1 cellular context compared by ENCODE assay signal in genomic region chr14:95561001-95561412, GRCh38.
TF ChIP-seq lines count a peak whose summit lies in the region.

No MANE protein-coding gene starts in this region.

TF ChIP-seq in SK-N-SH, 30 proteins besides CTCF, POLR2A, EP300 and RAD21 (continued from another document):
- TF ChIP-seq, protein P1, sequence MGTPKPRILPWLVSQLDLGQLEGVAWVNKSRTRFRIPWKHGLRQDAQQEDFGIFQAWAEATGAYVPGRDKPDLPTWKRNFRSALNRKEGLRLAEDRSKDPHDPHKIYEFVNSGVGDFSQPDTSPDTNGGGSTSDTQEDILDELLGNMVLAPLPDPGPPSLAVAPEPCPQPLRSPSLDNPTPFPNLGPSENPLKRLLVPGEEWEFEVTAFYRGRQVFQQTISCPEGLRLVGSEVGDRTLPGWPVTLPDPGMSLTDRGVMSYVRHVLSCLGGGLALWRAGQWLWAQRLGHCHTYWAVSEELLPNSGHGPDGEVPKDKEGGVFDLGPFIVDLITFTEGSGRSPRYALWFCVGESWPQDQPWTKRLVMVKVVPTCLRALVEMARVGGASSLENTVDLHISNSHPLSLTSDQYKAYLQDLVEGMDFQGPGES (IDR thresholded peaks at IDR 0.05; ENCODE audit: low read depth, low read length) = no peak
- TF ChIP-seq MXI1 (IDR thresholded peaks at IDR 0.05; ENCODE audit: low read depth, low read length) = no peak
- TF ChIP-seq ELF1 (IDR thresholded peaks at IDR 0.05) = no peak
- TF ChIP-seq SMC3 (IDR thresholded peaks at IDR 0.05; ENCODE audit: low read depth, low read length) = peak; percentile 96
- no peak for TF ChIP-seq YY1 (IDR thresholded peaks at IDR 0.05; ENCODE audit: low read depth)
- no peak for TF ChIP-seq RXRA (IDR thresholded peaks at IDR 0.05; ENCODE audit: borderline replicate concordance, low read depth)
- TF ChIP-seq, protein P2, sequence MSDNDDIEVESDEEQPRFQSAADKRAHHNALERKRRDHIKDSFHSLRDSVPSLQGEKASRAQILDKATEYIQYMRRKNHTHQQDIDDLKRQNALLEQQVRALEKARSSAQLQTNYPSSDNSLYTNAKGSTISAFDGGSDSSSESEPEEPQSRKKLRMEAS (IDR thresholded peaks at IDR 0.05; ENCODE audit: low read depth) = peak; percentile 82
- no peak for TF ChIP-seq TEAD4 (IDR thresholded peaks at IDR 0.05; ENCODE audit: borderline replicate concordance, insufficient read depth)
- TF ChIP-seq TCF12 (IDR thresholded peaks at IDR 0.05) = peak; percentile 85
- TF ChIP-seq USF2 (IDR thresholded peaks at IDR 0.05; ENCODE audit: borderline replicate concordance, low read depth, low read length) = no peak
- TF ChIP-seq FOSL2 (IDR thresholded peaks at IDR 0.05; ENCODE audit: borderline replicate concordance, low read depth) = no peak
- no peak for TF ChIP-seq NFIC (IDR thresholded peaks at IDR 0.05; ENCODE audit: borderline replicate concordance)
- no peak for TF ChIP-seq JUND (IDR thresholded peaks at IDR 0.05)
- TF ChIP-seq REST (IDR thresholded peaks at IDR 0.05; ENCODE audit: low read depth, low read length) = no peak
- peak; percentile 71 for TF ChIP-seq RCOR1 (IDR thresholded peaks at IDR 0.05; ENCODE audit: low read length)
- no peak for TF ChIP-seq RFX5 (IDR thresholded peaks at IDR 0.05; ENCODE audit: low read length)
- TF ChIP-seq CHD2 (IDR thresholded peaks at IDR 0.05; ENCODE audit: low read length, partially characterized antibody) = no peak
- TF ChIP-seq MEF2A (IDR thresholded peaks at IDR 0.05; ENCODE audit: borderline replicate concordance, low read depth) = no peak
- no peak for TF ChIP-seq FOXM1 (IDR thresholded peaks at IDR 0.05; ENCODE audit: low read depth)
